Comparison of ENCODE assay signal across 9 cellular contexts in genomic region chr11:64028398-64029115, GRCh38. TPM values are rescaled to one million over a fixed set of nuclear protein-coding genes. Genes with fewer than 3 reads are reported as not detected.
DNase-seq lines count a peak whose midpoint lies in the region; ATAC-seq lines count a peak whose summit lies in the region.
"Had no signal": no experiment of that assay in that cellular context is flagged by ENCODE, and none has a peak within 500 bp of the region (broad histone marks: within the 10 kb centered on the region; RNA-seq: fewer than 3 reads in every experiment).

No MANE protein-coding gene starts in this region.

- peaks cover 19% of the 10 kb centered on the region for H3K27me3 Mint-ChIP-seq in activated CD4-positive, alpha-beta memory T cell treated with anti-CD3 and anti-CD28 coated beads for 36 hours
- H3K27me3 Mint-ChIP-seq in activated CD4-positive, alpha-beta memory T cell treated with anti-CD3 and anti-CD28 coated beads, Interleukin-2, amount 10 ng/mL, durations not matched to agents 7 days and 5 days: peaks cover 11% of the 10 kb centered on the region

- DNase-seq in activated CD4-positive, alpha-beta memory T cell treated with anti-CD3 and anti-CD28 coated beads for 36 hours: peak; percentile 15
- no peak for DNase-seq in activated CD4-positive, alpha-beta memory T cell treated with anti-CD3 and anti-CD28 coated beads, Interleukin-2, amount 10 ng/mL, durations not matched to agents 7 days and 5 days
- DNase-seq in NCI-H345 (lab: John Stamatoyannopoulos, UW) (peak; percentile 63), dermis blood vessel endothelial cell (peak; percentile 16), retina (peak; percentile 82), SKM-1 treated with dmso at 0.1 percent for 144 hours (lab: John Stamatoyannopoulos, UW; ENCODE audit: unreplicated experiment) (no peak)
- DNase-seq: stimulated activated CD8-positive, alpha-beta memory T cell treated with anti-CD3 and anti-CD28 coated beads, Interleukin-4, amount 100 ng/mL, for 48 hours had no signal

- H3K4me3 Mint-ChIP-seq in activated CD4-positive, alpha-beta memory T cell treated with anti-CD3 and anti-CD28 coated beads for 36 hours: no peak overlapping the region
- no peak overlapping the region for H3K4me3 Mint-ChIP-seq in activated CD4-positive, alpha-beta memory T cell treated with anti-CD3 and anti-CD28 coated beads, Interleukin-2, amount 10 ng/mL, durations not matched to agents 7 days and 5 days

- ATAC-seq in GM18498 (IDR thresholded peaks at IDR 0.05; ENCODE audit: unreplicated experiment) (no peak), HG02678 (IDR thresholded peaks at IDR 0.05; ENCODE audit: unreplicated experiment) (no peak)

- no peaks in the 10 kb centered on the region for H3K36me3 Mint-ChIP-seq in activated CD4-positive, alpha-beta memory T cell treated with anti-CD3 and anti-CD28 coated beads for 36 hours
- no peaks in the 10 kb centered on the region for H3K36me3 Mint-ChIP-seq in activated CD4-positive, alpha-beta memory T cell treated with anti-CD3 and anti-CD28 coated beads, Interleukin-2, amount 10 ng/mL, durations not matched to agents 7 days and 5 days (ENCODE audit: low read depth)

- no peak overlapping the region for H3K27ac Mint-ChIP-seq in activated CD4-positive, alpha-beta memory T cell treated with anti-CD3 and anti-CD28 coated beads for 36 hours
- no peak overlapping the region for H3K27ac Mint-ChIP-seq in activated CD4-positive, alpha-beta memory T cell treated with anti-CD3 and anti-CD28 coated beads, Interleukin-2, amount 10 ng/mL, durations not matched to agents 7 days and 5 days

- intact Hi-C loops in activated CD4-positive, alpha-beta memory T cell treated with anti-CD3 and anti-CD28 coated beads for 36 hours (cut with micrococcal nuclease): no loop called here

- H3K9me3 Mint-ChIP-seq in activated CD4-positive, alpha-beta memory T cell treated with anti-CD3 and anti-CD28 coated beads for 36 hours: no peaks in the 10 kb centered on the region
- H3K9me3 Mint-ChIP-seq in activated CD4-positive, alpha-beta memory T cell treated with anti-CD3 and anti-CD28 coated beads, Interleukin-2, amount 10 ng/mL, durations not matched to agents 7 days and 5 days: no peaks in the 10 kb centered on the region

- POLR2A ChIA-PET in activated CD4-positive, alpha-beta memory T cell treated with anti-CD3 and anti-CD28 coated beads for 36 hours (lab: Charles Lee): no interaction called here
- POLR2A ChIA-PET in activated CD4-positive, alpha-beta memory T cell treated with anti-CD3 and anti-CD28 coated beads, Interleukin-2, amount 10 ng/mL, durations not matched to agents 7 days and 5 days (lab: Charles Lee): no interaction called here

- H3K4me1 Mint-ChIP-seq in activated CD4-positive, alpha-beta memory T cell treated with anti-CD3 and anti-CD28 coated beads for 36 hours (ENCODE audit: low read depth): no peaks in the 10 kb centered on the region
- H3K4me1 Mint-ChIP-seq in activated CD4-positive, alpha-beta memory T cell treated with anti-CD3 and anti-CD28 coated beads, Interleukin-2, amount 10 ng/mL, durations not matched to agents 7 days and 5 days: no peaks in the 10 kb centered on the region

- CTCF ChIA-PET in activated CD4-positive, alpha-beta memory T cell treated with anti-CD3 and anti-CD28 coated beads for 36 hours (lab: Charles Lee): no interaction called here
- CTCF ChIA-PET in activated CD4-positive, alpha-beta memory T cell treated with anti-CD3 and anti-CD28 coated beads, Interleukin-2, amount 10 ng/mL, durations not matched to agents 7 days and 5 days (lab: Charles Lee): interaction anchor here (0.6 kb wide), 1 partner anchor 29 kb away, joined by 3 read pairs; no protein-coding TSS in a partner anchor

RNA-seq across cellular contexts. Expression of gene FLRT1, which starts 7.2 kb away (rescaled TPM):
- total RNA-seq in activated CD4-positive, alpha-beta memory T cell treated with anti-CD3 and anti-CD28 coated beads for 36 hours: under 1 TPM; 0.36 to 0.50 TPM
- total RNA-seq in activated CD4-positive, alpha-beta memory T cell treated with anti-CD3 and anti-CD28 coated beads, Interleukin-2, amount 10 ng/mL, durations not matched to agents 7 days and 5 days: under 1 TPM; 0.05 to 0.23 TPM
- not detected in 2 replicates for total RNA-seq in dermis blood vessel endothelial cell

RNA-seq across cellular contexts. Expression of gene OTUB1, which starts 42.3 kb away (rescaled TPM):
- total RNA-seq in activated CD4-positive, alpha-beta memory T cell treated with anti-CD3 and anti-CD28 coated beads for 36 hours: 10 to 100 TPM; 69.5 to 72.2 TPM
- 10 to 100 TPM; 86.8 to 93.6 TPM for total RNA-seq in activated CD4-positive, alpha-beta memory T cell treated with anti-CD3 and anti-CD28 coated beads, Interleukin-2, amount 10 ng/mL, durations not matched to agents 7 days and 5 days
- total RNA-seq in dermis blood vessel endothelial cell: 52.3 and 57.7 TPM in 2 replicates

RNA-seq across cellular contexts. Expression of gene COX8A, which starts 54.1 kb away (rescaled TPM):
- 100 to 1,000 TPM; 559 to 581 TPM for total RNA-seq in activated CD4-positive, alpha-beta memory T cell treated with anti-CD3 and anti-CD28 coated beads for 36 hours
- total RNA-seq in activated CD4-positive, alpha-beta memory T cell treated with anti-CD3 and anti-CD28 coated beads, Interleukin-2, amount 10 ng/mL, durations not matched to agents 7 days and 5 days: 100 to 1,000 TPM; 506 to 527 TPM
- 287 and 330 TPM in 2 replicates for total RNA-seq in dermis blood vessel endothelial cell

Comparison
In these comparisons a context has a peak if more than half of its experiments do, and no peak if none do; other contexts are left out.
1. DNase-seq: peak in activated CD4-positive, alpha-beta memory T cell treated with anti-CD3 and anti-CD28 coated beads for 36 hours (single experiment), NCI-H345 (single experiment), dermis blood vessel endothelial cell (single experiment) and retina (single experiment); none in activated CD4-positive, alpha-beta memory T cell treated with anti-CD3 and anti-CD28 coated beads, Interleukin-2, amount 10 ng/mL, durations not matched to agents 7 days and 5 days (single experiment) and SKM-1 treated with dmso at 0.1 percent for 144 hours (single experiment).